In the genomic region with DNA sequence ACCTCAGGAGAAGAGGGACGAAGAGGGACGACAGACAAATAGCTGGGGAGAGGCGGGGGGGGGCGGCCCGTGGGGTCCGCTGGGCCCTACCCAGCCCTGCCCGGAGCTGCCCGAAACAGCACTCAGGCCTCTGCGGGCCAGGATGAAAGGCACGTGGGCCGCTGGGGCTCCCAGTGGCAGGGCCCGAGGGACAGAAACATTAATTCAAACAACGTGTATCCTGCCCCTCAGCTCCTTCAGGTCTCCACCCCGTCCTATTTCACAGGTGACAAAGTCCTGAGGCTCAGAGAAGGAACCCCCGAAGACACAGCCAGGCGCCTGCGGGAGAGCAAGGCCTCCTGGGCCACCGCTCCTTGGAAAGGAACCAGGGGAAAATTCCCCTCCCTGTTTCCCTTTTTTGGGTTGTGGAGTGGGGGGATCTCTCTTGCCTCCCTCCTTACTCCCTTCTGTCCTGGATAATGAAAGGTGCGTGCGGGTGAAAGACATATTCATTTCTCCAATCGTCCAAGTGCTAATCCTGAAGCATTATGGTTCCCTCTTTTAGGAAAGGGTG, we compare ENCODE assay signal across 8 cellular contexts.
A peak's percentile ranks its signal among the peaks of the same experiment; 100 is the strongest.
DNase-seq lines count a peak whose midpoint lies in the region; ATAC-seq and TF ChIP-seq lines count a peak whose summit lies in the region.

No MANE protein-coding gene starts in this region.

- H3K9me3 ChIP-seq in skeletal muscle tissue (ENCODE audit: control insufficient read depth in 3 of 3, low read length in 3 of 3): peaks cover 0 to 3% (median 0%) of the 10 kb centered on the region in 3 donors

- peaks cover 33 to 49% (median 37%) of the 10 kb centered on the region in 3 donors for H3K27me3 ChIP-seq in skeletal muscle tissue (ENCODE audit: control insufficient read depth in 3 of 3, insufficient read depth in 3 of 3, low read length in 3 of 3)

- peak; percentile 27 for ATAC-seq in GM19397 (IDR thresholded peaks at IDR 0.05; ENCODE audit: unreplicated experiment)
- ATAC-seq in HG03520 (IDR thresholded peaks at IDR 0.05; ENCODE audit: unreplicated experiment): peak; percentile 29
- no peak for ATAC-seq in GM21390 (IDR thresholded peaks at IDR 0.05; ENCODE audit: unreplicated experiment)
- no peak for ATAC-seq in HG03108 (IDR thresholded peaks at IDR 0.05; ENCODE audit: unreplicated experiment)

- no peak overlapping the region for H3K27ac ChIP-seq in skeletal muscle tissue (ENCODE audit: low read depth, low read length)

- peaks cover 0 to 5% (median 0%) of the 10 kb centered on the region in 3 donors for H3K4me1 ChIP-seq in skeletal muscle tissue (ENCODE audit: control insufficient read depth in 3 of 3, insufficient read depth in 3 of 3, low read length in 3 of 3)

- TF ChIP-seq CTCF in fibroblast of pulmonary artery (IDR thresholded peaks at IDR 0.05; ENCODE audit: low read length, missing control alignments): no peak

- DNase-seq in fibroblast of pulmonary artery (ENCODE audit: low read depth): no peak
- DNase-seq in KG1 (lab: John Stamatoyannopoulos, UW): no peak
- DNase-seq in HuH-7 (ENCODE audit: low spot score): no peak

- no peaks in the 10 kb centered on the region for H3K36me3 ChIP-seq in skeletal muscle tissue (ENCODE audit: control insufficient read depth in 3 of 3, insufficient read depth in 3 of 3, low read length in 3 of 3)

- H3K4me3 ChIP-seq in fibroblast of pulmonary artery (replicated peaks; ENCODE audit: low read depth, low read length): peak overlapping the region; percentile 44
- peak overlapping the region in 2 of 3 donors; percentile 56 to 64 for H3K4me3 ChIP-seq in skeletal muscle tissue (ENCODE audit: low read length in 3 of 3)

- H3K9ac ChIP-seq in skeletal muscle tissue (ENCODE audit: low read depth in 1 of 3, low read length in 3 of 3): no peak overlapping the region

Comparison
In these comparisons a context has a peak if more than half of its experiments do, and no peak if none do; other contexts are left out.
1. ATAC-seq: peak in GM19397 (single experiment) and HG03520 (single experiment); none in GM21390 (single experiment) and HG03108 (single experiment).